Comparison of ENCODE assay signal across 24 cellular contexts in genomic region chr9:127870887-127871286, GRCh38.
"Had no signal": no experiment of that assay in that cellular context is flagged by ENCODE, and none has a peak within 500 bp of the region (broad histone marks: within the 10 kb centered on the region; RNA-seq: fewer than 3 reads in every experiment).

No MANE protein-coding gene starts in this region.

- H3K9me3 ChIP-seq: SJCRH30, SK-N-SH had no signal

- DNase-seq: activated CD4-positive, alpha-beta memory T cell treated with anti-CD3 and anti-CD28 coated beads, Interleukin-2, amount 10 ng/mL, durations not matched to agents 7 days and 5 days; activated CD4-positive, alpha-beta T cell treated with anti-CD3 and anti-CD28 coated beads for 36 hours; activated CD4-positive, alpha-beta T cell treated with anti-CD3 and anti-CD28 coated beads, Interleukin-2, amount 50 U/mL, for 1 hour; activated gamma-delta T cell treated with Interleukin-2 at 50 U/mL for 16 hours; activated naive CD4-positive, alpha-beta T cell treated with anti-CD3 and anti-CD28 coated beads, Interleukin-2, amount 10 ng/mL, durations not matched to agents 7 days and 5 days; activated naive CD8-positive, alpha-beta T cell treated with anti-CD3 and anti-CD28 coated beads for 36 hours; activated T-cell treated with anti-CD3 and anti-CD28 coated beads, Interleukin-2, amount 50 U/mL, for 72 hours; Karpas-422; MM.1S; NCI-H1105; NCI-H1436; NCI-H1694 treated with DMSO at 0.1 percent for 48 hours; NCI-H2081; NCI-H510A treated with DMSO at 0.1 percent for 48 hours; NCI-H69; NK-92 treated with Interleukin-12 subunit alpha and Interleukin-12 subunit beta, amount 100 ng/mL, for 24 hours; OCI-M1; Right ventricle myocardium superior; RPMI8226; SJCRH30; T-helper 1 cell had no signal

- H3K4me1 ChIP-seq: SJCRH30 had no signal

- H3K36me3 ChIP-seq: SJCRH30 had no signal

- FAIRE-seq: K562 had no signal

- ATAC-seq: activated CD4-positive, alpha-beta T cell treated with anti-CD3 and anti-CD28 coated beads for 36 hours; activated T-cell treated with anti-CD3 and anti-CD28 coated beads, Interleukin-2, amount 50 U/mL, for 72 hours; K562 had no signal

- H3K9ac ChIP-seq: SK-N-SH had no signal

- H3K4me3 ChIP-seq: K562, SJCRH30 had no signal

- H3K27me3 ChIP-seq: SJCRH30 had no signal

- H3K4me2 ChIP-seq: SK-N-SH had no signal

- H3K27ac ChIP-seq: SJCRH30, VCaP had no signal
